8 cellular contexts compared by ENCODE assay signal in genomic region chr15:41116872-41117242, GRCh38. TPM values are rescaled to one million over a fixed set of nuclear protein-coding genes. Genes with fewer than 3 reads are reported as not detected.
DNase-seq lines count a peak whose midpoint lies in the region; ATAC-seq and TF ChIP-seq lines count a peak whose summit lies in the region.

No MANE protein-coding gene starts in this region.

- peak overlapping the region; percentile 62 to 90 for H3K9ac ChIP-seq in colonic mucosa (ENCODE audit: low read depth in 2 of 2, low read length in 2 of 2)

- intact Hi-C loops in colonic mucosa (cut with DNase I): no loop called here
- intact Hi-C loops in naive thymus-derived CD4-positive, alpha-beta T cell (cut with micrococcal nuclease): loop anchor here (1.0 to 10.0 kb wide), 21 partner anchors 33 to 1988 kb away; partner anchors contain the start of genes CHP1 (in 2 of the 2), GANC (in 2 of the 2), RPUSD2 (in 2 of the 2) and TMEM87A (in 2 of the 2)

- ATAC-seq in naive thymus-derived CD4-positive, alpha-beta T cell: no peak
- ATAC-seq in GM18520 (IDR thresholded peaks at IDR 0.05; ENCODE audit: unreplicated experiment) (no peak), GM21515 (IDR thresholded peaks at IDR 0.05; ENCODE audit: unreplicated experiment) (no peak)

- CTCF ChIA-PET in naive thymus-derived CD4-positive, alpha-beta T cell (lab: Charles Lee): interaction anchor here (1.0 kb wide), 2 partner anchors 36 to 115 kb away, joined by 3 to 5 read pairs; partner anchors contain the start of gene CHP1

- H3K27me3 ChIP-seq in colonic mucosa: no peaks in the 10 kb centered on the region
- H3K27me3 ChIP-seq in naive thymus-derived CD4-positive, alpha-beta T cell (ENCODE audit: control insufficient read depth in 2 of 2, insufficient read depth in 2 of 2, low read length in 2 of 2): no peaks in the 10 kb centered on the region

- POLR2A ChIA-PET in naive thymus-derived CD4-positive, alpha-beta T cell (lab: Charles Lee): interaction anchor here (0.6 to 1.6 kb wide), 8 partner anchors 9 to 1157 kb away, joined by 3 to 10 read pairs (median 4); partner anchors contain the start of genes CHP1, EXD1, GANC and TMEM87A

- DNase-seq in AG10803 (ENCODE audit: low read depth): no peak
- no peak for DNase-seq in LNCaP clone FGC (ENCODE audit: low read depth)
- DNase-seq in colonic mucosa: no peak
- no peak for DNase-seq in naive thymus-derived CD4-positive, alpha-beta T cell
- DNase-seq in NCI-H526 treated with DMSO at 0.1 percent for 48 hours (lab: John Stamatoyannopoulos, UW): no peak
- DNase-seq in NCI-H82 treated with DMSO at 0.1 percent for 48 hours (lab: John Stamatoyannopoulos, UW; ENCODE audit: unreplicated experiment): no peak

- H3K27me3 Mint-ChIP-seq in naive thymus-derived CD4-positive, alpha-beta T cell: peaks cover 0 to 4% (median 0%) of the 10 kb centered on the region in 5 donors

- H3K9me3 ChIP-seq in colonic mucosa: no peaks in the 10 kb centered on the region
- no peaks in the 10 kb centered on the region for H3K9me3 ChIP-seq in naive thymus-derived CD4-positive, alpha-beta T cell (ENCODE audit: control insufficient read depth in 2 of 3, low read length in 3 of 3)

- H3K4me1 Mint-ChIP-seq in naive thymus-derived CD4-positive, alpha-beta T cell: peaks cover 5 to 37% (median 30%) of the 10 kb centered on the region in 7 donors

- no peaks in the 10 kb centered on the region for H3K36me3 ChIP-seq in colonic mucosa
- H3K36me3 ChIP-seq in naive thymus-derived CD4-positive, alpha-beta T cell (ENCODE audit: control insufficient read depth in 2 of 3, insufficient read depth in 3 of 3, low read length in 3 of 3): peaks cover 0 to 3% (median 0%) of the 10 kb centered on the region in 3 experiments

- H3K4me3 ChIP-seq in AG10803 (ENCODE audit: low read length) (peak overlapping the region; percentile 98), LNCaP clone FGC (ENCODE audit: low read depth, low read length) (peak overlapping the region; percentile 98), colonic mucosa (peak overlapping the region; percentile 85)
- H3K4me3 ChIP-seq in naive thymus-derived CD4-positive, alpha-beta T cell (ENCODE audit: low read length): peak overlapping the region; percentile 85

- H3K4me3 Mint-ChIP-seq in naive thymus-derived CD4-positive, alpha-beta T cell: peak overlapping the region; percentile 90 to 99 (median 96)

- TF ChIP-seq CTCF in AG10803 (conservative IDR thresholded peaks at IDR 0.05; ENCODE audit: low read length) (no peak), LNCaP clone FGC (IDR thresholded peaks at IDR 0.05; ENCODE audit: control insufficient read depth, extremely low read depth, insufficient read depth) (no peak), colonic mucosa (IDR thresholded peaks at IDR 0.05) (no peak)

- peak overlapping the region; percentile 98 to 100 (median 99) for H3K27ac Mint-ChIP-seq in naive thymus-derived CD4-positive, alpha-beta T cell

- H3K27ac ChIP-seq in colonic mucosa: peak overlapping the region; percentile 98
- peak overlapping the region; percentile 80 for H3K27ac ChIP-seq in naive thymus-derived CD4-positive, alpha-beta T cell (ENCODE audit: low read depth, low read length)

- no peaks in the 10 kb centered on the region for H3K9me3 Mint-ChIP-seq in naive thymus-derived CD4-positive, alpha-beta T cell

- no peaks in the 10 kb centered on the region for H3K4me1 ChIP-seq in colonic mucosa
- peaks cover 14 to 16% of the 10 kb centered on the region in 2 donors for H3K4me1 ChIP-seq in naive thymus-derived CD4-positive, alpha-beta T cell (ENCODE audit: control insufficient read depth in 2 of 2, insufficient read depth in 2 of 2, low read length in 2 of 2)

- peaks cover 0 to 6% (median 0%) of the 10 kb centered on the region in 5 donors for H3K36me3 Mint-ChIP-seq in naive thymus-derived CD4-positive, alpha-beta T cell

RNA-seq across cellular contexts. Expression of gene INO80, which starts 0.8 kb away (rescaled TPM):
- total RNA-seq in colonic mucosa: 10 to 100 TPM; 17.6 to 27.4 TPM
- 10 to 100 TPM; 30.1 to 36.5 (median 32.3) TPM for total RNA-seq in naive thymus-derived CD4-positive, alpha-beta T cell
- polyA plus RNA-seq in naive thymus-derived CD4-positive, alpha-beta T cell: 10 to 100 TPM in 1 of 2 donors, 1 to 10 TPM in 1; 3.8 to 13.9 TPM
